8 cellular contexts compared by ENCODE assay signal in the genomic region with DNA sequence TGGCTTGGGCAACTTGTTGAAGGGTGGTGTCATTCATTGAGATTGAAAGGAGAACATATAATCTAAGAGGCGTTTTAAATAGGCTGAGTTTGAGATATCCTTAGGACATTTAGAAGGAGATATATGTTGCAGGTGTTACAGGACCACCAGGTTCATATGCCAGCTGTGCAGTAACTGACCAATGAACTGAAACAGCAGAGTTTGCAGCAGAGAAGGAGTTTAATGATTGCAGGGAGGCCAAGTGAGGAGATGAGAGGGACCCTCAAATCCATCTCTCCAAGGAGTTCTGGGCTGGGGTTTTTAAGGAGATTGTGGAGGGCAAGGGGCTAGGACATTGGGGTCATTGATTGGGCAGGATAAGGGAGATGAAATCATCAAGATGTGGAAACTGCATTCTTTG.
"Had no signal": no experiment of that assay in that cellular context is flagged by ENCODE, and none has a peak within 500 bp of the region (broad histone marks: within the 10 kb centered on the region; RNA-seq: fewer than 3 reads in every experiment).

No MANE protein-coding gene starts in this region.

- H3K4me3 ChIP-seq: GM12878 had no signal

- ATAC-seq: GM12878 had no signal

- FAIRE-seq: G401.6, GM12878, GM12891, GM12892, GM18507, GM19239 had no signal

- DNase-seq: GDM1, GF-D8 had no signal
